In the genomic region with DNA sequence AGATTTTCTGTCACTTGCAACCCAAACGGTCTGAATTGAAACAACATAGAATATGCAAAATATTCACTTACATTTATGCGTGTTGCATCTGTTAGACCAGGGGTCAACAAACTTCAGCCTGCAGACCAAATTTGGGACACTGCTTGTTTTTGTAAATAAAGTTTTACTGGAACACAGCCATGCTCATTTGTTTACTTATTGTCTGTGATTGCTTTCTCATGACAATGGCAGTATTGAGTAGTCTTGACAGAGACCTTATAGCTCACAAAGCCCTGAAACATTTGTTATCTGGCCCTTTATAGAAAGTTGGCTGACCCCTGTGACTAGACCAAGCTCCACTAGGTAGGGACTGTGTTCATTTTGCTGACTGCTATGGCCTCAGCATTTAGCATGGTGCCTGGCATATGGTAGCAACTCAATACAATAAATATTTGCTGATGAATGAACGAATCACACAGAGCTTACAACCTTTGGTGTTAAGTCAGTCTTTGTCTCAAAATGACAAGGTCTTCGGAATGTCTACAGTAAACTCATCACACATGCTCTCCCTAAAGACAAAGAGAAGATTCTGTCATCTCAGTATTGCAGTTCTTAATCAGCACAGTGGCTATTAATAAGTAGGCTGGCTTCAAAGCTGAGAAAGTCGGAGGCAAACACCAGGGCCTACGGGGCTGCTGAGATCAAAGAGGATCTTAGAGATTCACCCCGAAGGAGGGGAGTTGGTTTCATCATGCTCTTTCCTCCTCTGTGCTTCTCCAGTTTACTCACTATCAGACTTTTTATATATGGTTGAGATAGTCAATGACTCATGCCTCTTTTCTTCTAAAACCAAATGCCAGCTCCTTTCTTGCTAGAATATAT, we compare ENCODE assay signal across 12 cellular contexts.
DNase-seq lines count a peak whose midpoint lies in the region; ATAC-seq and TF ChIP-seq lines count a peak whose summit lies in the region.
"Had no signal": no experiment of that assay in that cellular context is flagged by ENCODE, and none has a peak within 500 bp of the region (broad histone marks: within the 10 kb centered on the region; RNA-seq: fewer than 3 reads in every experiment).

No MANE protein-coding gene starts in this region.

- POLR2A ChIA-PET in activated CD4-positive, alpha-beta T cell treated with anti-CD3 and anti-CD28 coated beads for 36 hours (lab: Charles Lee), result interaction anchor here (0.6 to 1.2 kb wide), 6 partner anchors 33 to 671 kb away, joined by 3 to 4 read pairs (median 3); no protein-coding TSS in a partner anchor

- H3K36me3 ChIP-seq in transverse colon, result no peaks in the 10 kb centered on the region

- TF ChIP-seq POLR2A in transverse colon (IDR thresholded peaks at IDR 0.05), result no peak

- TF ChIP-seq CTCF in transverse colon (IDR thresholded peaks at IDR 0.05), result no peak

- no peak overlapping the region for H3K27ac ChIP-seq in transverse colon

- no peak for TF ChIP-seq EP300 in transverse colon (IDR thresholded peaks at IDR 0.05; ENCODE audit: low read depth)

- peak; percentile 80 for DNase-seq in activated CD4-positive, alpha-beta T cell treated with anti-CD3 and anti-CD28 coated beads for 36 hours
- no peak for DNase-seq in activated CD4-positive, alpha-beta T cell treated with anti-CD3 and anti-CD28 coated beads for 1 hour
- DNase-seq in activated T-helper 2 cell treated with anti-CD3 and anti-CD28 coated beads, Interferon-gamma antibody, Interleukin-2, Interleukin-4, amounts not matched to agents 10 μg/mL and 5 μg/mL and 100 μg/mL, durations not matched to agents 14 hours and 24 hours and 36 hours (ENCODE audit: low spot score), result no peak
- DNase-seq in stimulated activated CD4-positive, alpha-beta T cell treated with anti-CD3 and anti-CD28 coated beads, TNF-alpha, amount 100 ng/mL, for 24 hours (ENCODE audit: low read depth in 3 of 3), result peak; percentile 6 to 53 (median 22)
- DNase-seq in NCI-H82 (lab: John Stamatoyannopoulos, UW) (no peak), transverse colon (no peak)
- DNase-seq: ACHN, anterior cingulate cortex, NCI-H2171 had no signal

- intact Hi-C loops in activated CD4-positive, alpha-beta T cell treated with anti-CD3 and anti-CD28 coated beads for 36 hours (cut with DNase I, micrococcal nuclease), result loop anchor here (1.0 to 10.0 kb wide), 11 partner anchors 72 to 811 kb away; partner anchors contain the start of gene AXIN2 (in 1 of the 2)
- intact Hi-C loops in activated T-helper 2 cell treated with anti-CD3 and anti-CD28 coated beads, Interferon-gamma antibody, Interleukin-2, Interleukin-4, amounts not matched to agents 10 μg/mL and 5 μg/mL and 100 μg/mL, durations not matched to agents 14 hours and 24 hours and 36 hours (cut with micrococcal nuclease), result no loop called here
- intact Hi-C loops in transverse colon (cut with DNase I; ENCODE audit: low total_unique reads), result no loop called here

- ATAC-seq in activated CD4-positive, alpha-beta T cell treated with anti-CD3 and anti-CD28 coated beads for 36 hours, result peak; percentile 98
- ATAC-seq in HG02870 (IDR thresholded peaks at IDR 0.05; ENCODE audit: unreplicated experiment) (peak; percentile 87), GM19324 (IDR thresholded peaks at IDR 0.05; ENCODE audit: low FRiP score, unreplicated experiment) (no peak)
- ATAC-seq: SK-N-SH treated with all-trans-retinoic acid at 6 μM for 48 hours had no signal

- H3K4me1 Mint-ChIP-seq in activated CD4-positive, alpha-beta T cell treated with anti-CD3 and anti-CD28 coated beads for 36 hours, result peaks cover 33% of the 10 kb centered on the region
- H3K4me1 Mint-ChIP-seq in activated T-helper 2 cell treated with anti-CD3 and anti-CD28 coated beads, Interferon-gamma antibody, Interleukin-2, Interleukin-4, amounts not matched to agents 10 μg/mL and 5 μg/mL and 100 μg/mL, durations not matched to agents 14 hours and 24 hours and 36 hours (ENCODE audit: low read depth), result peaks cover 7% of the 10 kb centered on the region

- CTCF ChIA-PET in activated CD4-positive, alpha-beta T cell treated with anti-CD3 and anti-CD28 coated beads for 36 hours (lab: Charles Lee), result interaction anchor here (0.5 to 1.8 kb wide), 5 partner anchors 103 to 691 kb away, joined by 3 to 4 read pairs (median 3); no protein-coding TSS in a partner anchor

- peaks cover 4% of the 10 kb centered on the region for H3K27me3 Mint-ChIP-seq in activated CD4-positive, alpha-beta T cell treated with anti-CD3 and anti-CD28 coated beads for 36 hours
- H3K27me3 Mint-ChIP-seq in activated T-helper 2 cell treated with anti-CD3 and anti-CD28 coated beads, Interferon-gamma antibody, Interleukin-2, Interleukin-4, amounts not matched to agents 10 μg/mL and 5 μg/mL and 100 μg/mL, durations not matched to agents 14 hours and 24 hours and 36 hours (ENCODE audit: low read depth), result no peaks in the 10 kb centered on the region

- H3K4me3 Mint-ChIP-seq in activated CD4-positive, alpha-beta T cell treated with anti-CD3 and anti-CD28 coated beads for 36 hours, result no peak overlapping the region
- no peak overlapping the region for H3K4me3 Mint-ChIP-seq in activated T-helper 2 cell treated with anti-CD3 and anti-CD28 coated beads, Interferon-gamma antibody, Interleukin-2, Interleukin-4, amounts not matched to agents 10 μg/mL and 5 μg/mL and 100 μg/mL, durations not matched to agents 14 hours and 24 hours and 36 hours (ENCODE audit: low read depth)

- H3K27ac Mint-ChIP-seq in activated CD4-positive, alpha-beta T cell treated with anti-CD3 and anti-CD28 coated beads for 36 hours, result peak overlapping the region; percentile 74
- peak overlapping the region; percentile 24 for H3K27ac Mint-ChIP-seq in activated T-helper 2 cell treated with anti-CD3 and anti-CD28 coated beads, Interferon-gamma antibody, Interleukin-2, Interleukin-4, amounts not matched to agents 10 μg/mL and 5 μg/mL and 100 μg/mL, durations not matched to agents 14 hours and 24 hours and 36 hours

- no peaks in the 10 kb centered on the region for H3K9me3 ChIP-seq in transverse colon

- H3K9me3 Mint-ChIP-seq in activated CD4-positive, alpha-beta T cell treated with anti-CD3 and anti-CD28 coated beads for 36 hours (ENCODE audit: low read depth), result peaks cover 4% of the 10 kb centered on the region
- peaks cover 8% of the 10 kb centered on the region for H3K9me3 Mint-ChIP-seq in activated T-helper 2 cell treated with anti-CD3 and anti-CD28 coated beads, Interferon-gamma antibody, Interleukin-2, Interleukin-4, amounts not matched to agents 10 μg/mL and 5 μg/mL and 100 μg/mL, durations not matched to agents 14 hours and 24 hours and 36 hours

- H3K4me3 ChIP-seq in transverse colon, result no peak overlapping the region

- in situ Hi-C loops in transverse colon (cut with MboI; ENCODE audit: low pct_ligation_motif_present in 1 of 4, low pct_unique_long_range_greater_than_20kb in 1 of 4, low sequenced_read_pairs in 3 of 4), result no loop called here

- H3K27me3 ChIP-seq in transverse colon, result no peaks in the 10 kb centered on the region

- no peaks in the 10 kb centered on the region for H3K4me1 ChIP-seq in transverse colon

- 58 to 68% methylated on average over 4 to 7 of the region's 7 CpGs for WGBS in transverse colon (ENCODE audit: low coverage in 1 of 2), 2 donors

- no peaks in the 10 kb centered on the region for H3K36me3 Mint-ChIP-seq in activated CD4-positive, alpha-beta T cell treated with anti-CD3 and anti-CD28 coated beads for 36 hours (ENCODE audit: low read depth)
- H3K36me3 Mint-ChIP-seq in activated T-helper 2 cell treated with anti-CD3 and anti-CD28 coated beads, Interferon-gamma antibody, Interleukin-2, Interleukin-4, amounts not matched to agents 10 μg/mL and 5 μg/mL and 100 μg/mL, durations not matched to agents 14 hours and 24 hours and 36 hours (ENCODE audit: low read depth), result no peaks in the 10 kb centered on the region

Comparison
In these comparisons a context has a peak if more than half of its experiments do, and no peak if none do; other contexts are left out.
1. DNase-seq: peak in activated CD4-positive, alpha-beta T cell treated with anti-CD3 and anti-CD28 coated beads for 36 hours (single experiment) and stimulated activated CD4-positive, alpha-beta T cell treated with anti-CD3 and anti-CD28 coated beads, TNF-alpha, amount 100 ng/mL, for 24 hours (3 of 3); none in activated CD4-positive, alpha-beta T cell treated with anti-CD3 and anti-CD28 coated beads for 1 hour (single experiment), activated T-helper 2 cell treated with anti-CD3 and anti-CD28 coated beads, Interferon-gamma antibody, Interleukin-2, Interleukin-4, amounts not matched to agents 10 μg/mL and 5 μg/mL and 100 μg/mL, durations not matched to agents 14 hours and 24 hours and 36 hours (single experiment), NCI-H82 (single experiment) and transverse colon (single experiment).
2. intact Hi-C loops: an anchor here in activated CD4-positive, alpha-beta T cell treated with anti-CD3 and anti-CD28 coated beads for 36 hours (1.0 to 10.0 kb wide); none called in activated T-helper 2 cell treated with anti-CD3 and anti-CD28 coated beads, Interferon-gamma antibody, Interleukin-2, Interleukin-4, amounts not matched to agents 10 μg/mL and 5 μg/mL and 100 μg/mL, durations not matched to agents 14 hours and 24 hours and 36 hours and transverse colon.